1 cellular context compared by ENCODE assay signal in the genomic region with DNA sequence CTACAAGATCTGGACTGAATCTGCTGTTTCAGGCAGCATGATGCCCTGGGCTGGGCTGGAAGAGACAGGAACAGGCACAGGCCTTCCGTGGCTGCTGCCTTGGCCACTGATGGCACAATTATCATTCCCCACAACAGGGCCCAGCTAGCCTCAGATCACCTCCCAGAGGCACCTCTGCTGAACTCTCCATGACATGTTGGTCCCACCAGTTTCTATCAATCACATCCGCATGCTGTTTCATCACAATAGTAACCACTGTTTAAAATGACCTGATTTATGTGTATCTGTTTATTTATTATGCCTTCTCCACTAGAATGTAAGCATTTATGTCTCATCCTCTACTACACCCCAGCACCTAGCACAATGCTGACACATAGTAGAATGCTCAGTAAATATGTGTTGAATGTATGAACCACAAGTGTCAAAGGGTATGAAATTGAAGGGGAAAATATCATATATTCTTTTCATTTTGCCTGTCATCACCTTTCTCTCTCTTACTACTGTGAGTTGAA.
TF ChIP-seq lines count a peak whose summit lies in the region.

No MANE protein-coding gene starts in this region.

TF ChIP-seq in K562, 482 proteins besides CTCF, POLR2A, EP300 and RAD21:
- no peak for TF ChIP-seq MXD1 (CRISPR knock-in tag; IDR thresholded peaks at IDR 0.05; ENCODE audit: borderline replicate concordance, poor library complexity, severe bottlenecking)
- TF ChIP-seq, protein P1, sequence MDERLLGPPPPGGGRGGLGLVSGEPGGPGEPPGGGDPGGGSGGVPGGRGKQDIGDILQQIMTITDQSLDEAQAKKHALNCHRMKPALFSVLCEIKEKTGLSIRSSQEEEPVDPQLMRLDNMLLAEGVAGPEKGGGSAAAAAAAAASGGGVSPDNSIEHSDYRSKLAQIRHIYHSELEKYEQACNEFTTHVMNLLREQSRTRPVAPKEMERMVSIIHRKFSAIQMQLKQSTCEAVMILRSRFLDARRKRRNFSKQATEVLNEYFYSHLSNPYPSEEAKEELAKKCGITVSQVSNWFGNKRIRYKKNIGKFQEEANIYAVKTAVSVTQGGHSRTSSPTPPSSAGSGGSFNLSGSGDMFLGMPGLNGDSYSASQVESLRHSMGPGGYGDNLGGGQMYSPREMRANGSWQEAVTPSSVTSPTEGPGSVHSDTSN (CRISPR knock-in tag; IDR thresholded peaks at IDR 0.05; ENCODE audit: low read depth), result no peak
- TF ChIP-seq, protein P1 (tag; conservative IDR thresholded peaks at IDR 0.05; ENCODE audit: low read depth), result peak; percentile 55; the same call in 1 of the 2 replicates
